ENCODE assay signal across 22 cellular contexts in the genomic region with DNA sequence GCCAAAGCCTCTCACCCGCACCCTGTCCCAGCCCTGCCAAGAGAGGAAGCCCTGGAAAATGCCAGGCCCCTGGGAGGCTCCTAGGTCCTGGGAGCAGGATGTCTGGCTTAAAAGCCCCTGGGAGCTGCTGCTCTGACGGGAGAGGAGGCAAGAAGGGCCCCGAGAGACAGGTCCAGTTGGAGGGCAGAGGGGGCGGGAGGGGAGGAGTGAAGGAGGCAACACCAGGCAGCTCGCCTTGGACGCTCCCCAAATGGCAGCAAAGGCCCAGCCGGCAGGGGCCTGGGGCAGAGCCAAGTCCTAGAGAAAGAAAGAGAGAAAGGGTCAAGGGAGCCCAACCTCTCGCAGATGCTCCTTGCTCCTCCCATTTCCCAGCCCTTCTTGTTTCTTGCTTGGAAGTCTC. TPM values are rescaled to one million over a fixed set of nuclear protein-coding genes. Genes with fewer than 3 reads are reported as not detected.
DNase-seq lines count a peak whose midpoint lies in the region; ATAC-seq and TF ChIP-seq lines count a peak whose summit lies in the region.
"Had no signal": no experiment of that assay in that cellular context is flagged by ENCODE, and none has a peak within 500 bp of the region (broad histone marks: within the 10 kb centered on the region; RNA-seq: fewer than 3 reads in every experiment).

No MANE protein-coding gene starts in this region.

- H3K4me3 Mint-ChIP-seq in naive thymus-derived CD8-positive, alpha-beta T cell: no peak overlapping the region
- H3K4me3 Mint-ChIP-seq: activated CD4-positive, alpha-beta T cell treated with anti-CD3 and anti-CD28 coated beads, Interleukin-2, amount 10 ng/mL, durations not matched to agents 7 days and 5 days; activated naive CD8-positive, alpha-beta T cell treated with anti-CD3 and anti-CD28 coated beads, Interleukin-2, amount 50 U/mL, for 24 hours; activated T-cell treated with anti-CD3 and anti-CD28 coated beads, Interleukin-2, amount 50 U/mL, for 24 hours; CD4-positive, CD25-positive, alpha-beta regulatory T cell had no signal

- H3K9ac ChIP-seq in mammary epithelial cell (ENCODE audit: insufficient read depth, low read length): no peak overlapping the region
- H3K9ac ChIP-seq: GM23248 had no signal

- no peak overlapping the region for H3K4me2 ChIP-seq in mammary epithelial cell (ENCODE audit: insufficient read depth, low read depth, low read length)

- H3K9me3 Mint-ChIP-seq in naive thymus-derived CD8-positive, alpha-beta T cell: no peaks in the 10 kb centered on the region
- H3K9me3 Mint-ChIP-seq: activated CD4-positive, alpha-beta T cell treated with anti-CD3 and anti-CD28 coated beads, Interleukin-2, amount 10 ng/mL, durations not matched to agents 7 days and 5 days; activated naive CD8-positive, alpha-beta T cell treated with anti-CD3 and anti-CD28 coated beads, Interleukin-2, amount 50 U/mL, for 24 hours; activated T-cell treated with anti-CD3 and anti-CD28 coated beads, Interleukin-2, amount 50 U/mL, for 24 hours; CD4-positive, CD25-positive, alpha-beta regulatory T cell had no signal

- H3K9me3 ChIP-seq in breast epithelium: no peaks in the 10 kb centered on the region
- no peaks in the 10 kb centered on the region for H3K9me3 ChIP-seq in mammary epithelial cell (replicated peaks; ENCODE audit: insufficient read depth, low read length)
- no peaks in the 10 kb centered on the region for H3K9me3 ChIP-seq in uterus
- H3K9me3 ChIP-seq: tibial artery had no signal

- no peaks in the 10 kb centered on the region for H4K20me1 ChIP-seq in mammary epithelial cell (ENCODE audit: insufficient read depth, low read length)

- 60% methylated on average over 2 of the region's 8 CpGs for WGBS in mammary epithelial cell (ENCODE audit: low coverage, missing lambda C conversion rate)

- no TSS peak for BruUV-seq in mammary epithelial cell (replicated peaks; lab: Mats Ljungman, UMichigan)

- dilution Hi-C loops in mammary epithelial cell (cut with HindIII; ENCODE audit: low sequenced_read_pairs): no loop called here

- peaks cover 2 to 8% (median 3%) of the 10 kb centered on the region in 5 donors for H3K27me3 Mint-ChIP-seq in naive thymus-derived CD8-positive, alpha-beta T cell
- H3K27me3 Mint-ChIP-seq: activated T-cell treated with anti-CD3 and anti-CD28 coated beads, Interleukin-2, amount 50 U/mL, for 24 hours; CD4-positive, CD25-positive, alpha-beta regulatory T cell had no signal

- H3K27me3 ChIP-seq in breast epithelium: no peaks in the 10 kb centered on the region
- H3K27me3 ChIP-seq in mammary epithelial cell (ENCODE audit: insufficient read depth, low read length): no peaks in the 10 kb centered on the region
- no peaks in the 10 kb centered on the region for H3K27me3 ChIP-seq in uterus

- no peaks in the 10 kb centered on the region for H3K36me3 Mint-ChIP-seq in naive thymus-derived CD8-positive, alpha-beta T cell
- H3K36me3 Mint-ChIP-seq: CD4-positive, CD25-positive, alpha-beta regulatory T cell had no signal

- H3K36me3 ChIP-seq in breast epithelium: no peaks in the 10 kb centered on the region
- H3K36me3 ChIP-seq in mammary epithelial cell (ENCODE audit: insufficient read depth, low read length): no peaks in the 10 kb centered on the region
- no peaks in the 10 kb centered on the region for H3K36me3 ChIP-seq in uterus
- H3K36me3 ChIP-seq: tibial artery had no signal

- TF ChIP-seq POLR2A in breast epithelium (IDR thresholded peaks at IDR 0.05) (no peak), uterus (IDR thresholded peaks at IDR 0.05) (no peak)

- DNase-seq in breast epithelium (ENCODE audit: low spot score in 2 of 2) (no peak), mammary epithelial cell (no peak), fibroblast of peridontal ligament (ENCODE audit: extremely low read depth) (peak; percentile 23), midbrain (lab: John Stamatoyannopoulos, UW) (peak; percentile 10), uterus (peak; percentile 49 to 55)
- no peak for DNase-seq in naive thymus-derived CD8-positive, alpha-beta T cell
- DNase-seq: activated CD4-positive, alpha-beta T cell treated with anti-CD3 and anti-CD28 coated beads, Interleukin-2, amount 10 ng/mL, durations not matched to agents 7 days and 5 days; activated naive CD8-positive, alpha-beta T cell treated with anti-CD3 and anti-CD28 coated beads, Interleukin-2, amount 50 U/mL, for 24 hours; activated T-cell treated with anti-CD3 and anti-CD28 coated beads, Interleukin-2, amount 50 U/mL, for 24 hours; CD4-positive, CD25-positive, alpha-beta regulatory T cell; DND-41; GM23248; NCI-H187; NCI-H524; retina; stimulated activated CD4-positive, alpha-beta T cell treated with anti-CD3 and anti-CD28 coated beads, Interleukin-2, amount 100 ng/mL, for 24 hours had no signal

- CTCF ChIA-PET in mammary epithelial cell (lab: Charles Lee; ENCODE audit: low non-redundant PET): no interaction called here

- H3K79me2 ChIP-seq in mammary epithelial cell (ENCODE audit: insufficient read depth, low read length): no peaks in the 10 kb centered on the region

- H3K27ac ChIP-seq in breast epithelium (peak overlapping the region; percentile 35 to 45), mammary epithelial cell (ENCODE audit: insufficient read depth, low read depth, low read length) (no peak overlapping the region), uterus (peak overlapping the region in 1 of 2 donors; percentile 39)
- H3K27ac ChIP-seq: GM23248, tibial artery had no signal

- TF ChIP-seq CTCF in breast epithelium (IDR thresholded peaks at IDR 0.05) (no peak), mammary epithelial cell (conservative IDR thresholded peaks at IDR 0.05 in 1 of 2, IDR thresholded peaks at IDR 0.05 in 1 of 2; ENCODE audit: extremely low read depth in 1 of 2, insufficient read depth in 1 of 2, low read depth in 1 of 2, low read length in 2 of 2) (no peak), uterus (IDR thresholded peaks at IDR 0.05) (no peak)

- in situ Hi-C loops in mammary epithelial cell (cut with MboI; ENCODE audit: low sequenced_read_pairs in 2 of 2): loop anchor here in 1 of 2 donors (5.0 kb wide), 1 partner anchor 59 kb away; no protein-coding TSS in a partner anchor

- H2AFZ ChIP-seq in mammary epithelial cell (ENCODE audit: low read depth, low read length): no peak overlapping the region
- H2AFZ ChIP-seq: GM23248 had no signal

- H3K4me3 ChIP-seq in breast epithelium (no peak overlapping the region), mammary epithelial cell (replicated peaks in 1 of 3; ENCODE audit: insufficient read depth in 1 of 3, low read depth in 2 of 3, low read length in 3 of 3) (no peak overlapping the region), uterus (no peak overlapping the region)
- H3K4me3 ChIP-seq: GM23248, tibial artery had no signal

- peaks cover 0 to 14% of the 10 kb centered on the region in 2 donors for H3K4me1 ChIP-seq in breast epithelium
- peaks cover 10% of the 10 kb centered on the region for H3K4me1 ChIP-seq in mammary epithelial cell (ENCODE audit: insufficient read depth, low read length)
- no peaks in the 10 kb centered on the region for H3K4me1 ChIP-seq in uterus

- peaks cover 0 to 3% (median 1%) of the 10 kb centered on the region in 4 donors for H3K4me1 Mint-ChIP-seq in naive thymus-derived CD8-positive, alpha-beta T cell
- H3K4me1 Mint-ChIP-seq: activated CD4-positive, alpha-beta T cell treated with anti-CD3 and anti-CD28 coated beads, Interleukin-2, amount 10 ng/mL, durations not matched to agents 7 days and 5 days; activated naive CD8-positive, alpha-beta T cell treated with anti-CD3 and anti-CD28 coated beads, Interleukin-2, amount 50 U/mL, for 24 hours had no signal

- no peak for ATAC-seq in GM21737 (IDR thresholded peaks at IDR 0.05; ENCODE audit: unreplicated experiment)
- ATAC-seq in naive thymus-derived CD8-positive, alpha-beta T cell: no peak
- no peak for ATAC-seq in GM18909 (IDR thresholded peaks at IDR 0.05; ENCODE audit: poor library complexity, unreplicated experiment)
- ATAC-seq: activated naive CD8-positive, alpha-beta T cell treated with anti-CD3 and anti-CD28 coated beads, Interleukin-2, amount 50 U/mL, for 24 hours; Panc1 had no signal

- intact Hi-C loops in breast epithelium (cut with DNase I; ENCODE audit: low total_unique reads) (loop anchor here (5.0 kb wide), 1 partner anchor 54 kb away; no protein-coding TSS in a partner anchor), mammary epithelial cell (cut with micrococcal nuclease) (loop anchor here (5.0 to 10.0 kb wide), 2 partner anchors 282 to 399 kb away; no protein-coding TSS in a partner anchor), uterus (cut with DNase I; ENCODE audit: low total_unique reads) (no loop called here)

- no peak overlapping the region for H3K27ac Mint-ChIP-seq in naive thymus-derived CD8-positive, alpha-beta T cell
- H3K27ac Mint-ChIP-seq: activated CD4-positive, alpha-beta T cell treated with anti-CD3 and anti-CD28 coated beads, Interleukin-2, amount 10 ng/mL, durations not matched to agents 7 days and 5 days; activated naive CD8-positive, alpha-beta T cell treated with anti-CD3 and anti-CD28 coated beads, Interleukin-2, amount 50 U/mL, for 24 hours; activated T-cell treated with anti-CD3 and anti-CD28 coated beads, Interleukin-2, amount 50 U/mL, for 24 hours had no signal

- POLR2A ChIA-PET in naive thymus-derived CD8-positive, alpha-beta T cell (lab: Charles Lee): no interaction called here

RNA-seq across cellular contexts. Expression of a gene that starts 6.8 kb away (rescaled TPM):
- total RNA-seq in breast epithelium: not detected
- not detected for total RNA-seq in mammary epithelial cell
- polyA plus RNA-seq in mammary epithelial cell: not detected
- not detected for polyA minus RNA-seq in mammary epithelial cell
- total RNA-seq in uterus: not detected
- total RNA-seq in naive thymus-derived CD8-positive, alpha-beta T cell: not detected
- not detected for polyA plus RNA-seq in naive thymus-derived CD8-positive, alpha-beta T cell
- total RNA-seq: activated CD4-positive, alpha-beta T cell treated with anti-CD3 and anti-CD28 coated beads, Interleukin-2, amount 10 ng/mL, durations not matched to agents 7 days and 5 days; CD4-positive, CD25-positive, alpha-beta regulatory T cell; GM23248; HT1080; myocyte had no signal
- polyA plus RNA-seq: CD4-positive, CD25-positive, alpha-beta regulatory T cell; GM23248 had no signal

RNA-seq across cellular contexts. Expression of a gene that starts 45.4 kb away (rescaled TPM):
- total RNA-seq in breast epithelium (10 to 100 TPM; 20.0 to 28.0 (median 22.0) TPM), mammary epithelial cell (10 to 100 TPM; 20.5 to 34.1 TPM), uterus (10 to 100 TPM in 3 of 4 donors, 1 to 10 TPM in 1; 4.4 to 30.1 (median 19.6) TPM)
- 11.4 TPM for polyA plus RNA-seq in mammary epithelial cell
- 27.6 TPM for polyA minus RNA-seq in mammary epithelial cell
- total RNA-seq in naive thymus-derived CD8-positive, alpha-beta T cell: 10 to 100 TPM; 26.6 to 29.8 TPM
- 10 to 100 TPM in 1 of 3 donors, 1 to 10 TPM in 2; 3.5 to 16.4 (median 7.0) TPM for polyA plus RNA-seq in naive thymus-derived CD8-positive, alpha-beta T cell

RNA-seq across cellular contexts. Expression of a gene that starts 47.3 kb away (rescaled TPM):
- total RNA-seq in breast epithelium (10 to 100 TPM; 31.1 to 50.4 (median 33.1) TPM), mammary epithelial cell (10 to 100 TPM; 23.4 to 26.5 TPM), uterus (10 to 100 TPM; 28.2 to 65.3 (median 40.5) TPM)
- polyA plus RNA-seq in mammary epithelial cell: 14.2 TPM
- 33.5 TPM for polyA minus RNA-seq in mammary epithelial cell
- 10 to 100 TPM; 34.8 to 35.3 TPM for total RNA-seq in naive thymus-derived CD8-positive, alpha-beta T cell
- 10 to 100 TPM in 1 of 3 donors, 1 to 10 TPM in 2; 4.5 to 15.8 (median 9.9) TPM for polyA plus RNA-seq in naive thymus-derived CD8-positive, alpha-beta T cell

Comparison
In these comparisons a context has a peak if more than half of its experiments do, and no peak if none do; other contexts are left out.
1. DNase-seq: peak in fibroblast of peridontal ligament (single experiment), midbrain (single experiment) and uterus (2 of 2); none in breast epithelium (0 of 2), mammary epithelial cell (single experiment) and naive thymus-derived CD8-positive, alpha-beta T cell (0 of 10).